ENCODE assay signal across 8 cellular contexts in the genomic region with DNA sequence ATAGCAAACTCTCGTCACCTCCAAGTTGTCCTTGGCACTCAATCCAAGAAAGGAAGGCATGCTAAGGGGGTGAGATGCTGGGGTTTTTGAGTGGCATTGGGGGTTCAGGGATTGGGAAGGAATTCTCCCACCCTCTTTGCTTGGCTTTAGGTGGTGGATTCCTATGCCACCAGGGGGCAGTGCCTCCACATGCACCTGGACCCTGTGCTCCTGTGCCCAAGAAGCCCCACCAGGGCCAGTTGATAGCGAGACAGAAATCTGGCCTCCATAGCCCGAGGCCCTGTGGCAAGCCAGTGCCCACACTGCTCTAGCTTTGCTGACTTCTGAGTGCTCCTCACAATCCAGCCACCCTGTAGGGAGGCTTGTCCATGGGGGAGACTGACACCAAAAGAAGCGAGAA. TPM values are rescaled to one million over a fixed set of nuclear protein-coding genes. Genes with fewer than 3 reads are reported as not detected.
DNase-seq lines count a peak whose midpoint lies in the region; ATAC-seq and TF ChIP-seq lines count a peak whose summit lies in the region.

No MANE protein-coding gene starts in this region.

- no peak overlapping the region for H3K27ac ChIP-seq in HEK293 (ENCODE audit: extremely low read depth, low read depth, low read length)
- no peak overlapping the region for H3K27ac ChIP-seq in CD4-positive, alpha-beta T cell (ENCODE audit: low read depth, low read length)

- TF ChIP-seq CTCF in HEK293 (tag by site-specific recombination; IDR thresholded peaks at IDR 0.05) (peak; percentile 41; the same call in 1 of the 2 replicates), WI38 (IDR thresholded peaks at IDR 0.05; ENCODE audit: low read depth, low read length) (peak; percentile 12; the same call in 1 of the 2 replicates)
- TF ChIP-seq CTCF in CD4-positive, alpha-beta T cell (IDR thresholded peaks at IDR 0.05) = no peak

- intact Hi-C loops in CD4-positive, alpha-beta T cell (cut with DNase I, micrococcal nuclease) = no loop called here

- H3K4me3 ChIP-seq in HEK293 (ENCODE audit: low read depth, low read length) = no peak overlapping the region
- no peak overlapping the region for H3K4me3 ChIP-seq in WI38 (ENCODE audit: low read depth, low read length)

- no peaks in the 10 kb centered on the region for H3K36me3 Mint-ChIP-seq in CD4-positive, alpha-beta T cell (ENCODE audit: low read depth)

- ATAC-seq in left lobe of liver = peak; percentile 78
- ATAC-seq in CD4-positive, alpha-beta T cell (ENCODE audit: poor library complexity) = no peak
- ATAC-seq in HG03565 (IDR thresholded peaks at IDR 0.05; ENCODE audit: unreplicated experiment) = no peak
- no peak for ATAC-seq in GM21528 (IDR thresholded peaks at IDR 0.05; ENCODE audit: low FRiP score, unreplicated experiment)

- DNase-seq in NCI-H2171 treated with DMSO at 0.1 percent for 48 hours (lab: John Stamatoyannopoulos, UW) = peak; percentile 13
- no peak for DNase-seq in NCI-H2171 (lab: John Stamatoyannopoulos, UW)
- DNase-seq in left lobe of liver (ENCODE audit: low spot score) = peak; percentile 45
- DNase-seq in CD4-positive, alpha-beta T cell = no peak

- H3K4me3 Mint-ChIP-seq in CD4-positive, alpha-beta T cell = no peak overlapping the region

- CTCF ChIA-PET in HEK293 (lab: Yijun Ruan, JAX) = interaction anchor here (0.6 to 2.3 kb wide), 11 partner anchors 11 to 1107 kb away, joined by 3 to 6 read pairs (median 4); no protein-coding TSS in a partner anchor
- CTCF ChIA-PET in CD4-positive, alpha-beta T cell (lab: Charles Lee) = no interaction called here

- H3K4me1 Mint-ChIP-seq in CD4-positive, alpha-beta T cell (ENCODE audit: low read depth) = no peaks in the 10 kb centered on the region

- no peaks in the 10 kb centered on the region for H3K27me3 ChIP-seq in CD4-positive, alpha-beta T cell (ENCODE audit: control insufficient read depth, insufficient read depth, low read length)

- H3K9me3 ChIP-seq in HEK293 (ENCODE audit: control insufficient read depth, insufficient read depth, low read depth, low read length) = no peaks in the 10 kb centered on the region
- no peaks in the 10 kb centered on the region for H3K9me3 ChIP-seq in CD4-positive, alpha-beta T cell (ENCODE audit: control insufficient read depth, low read length)

- no peaks in the 10 kb centered on the region for H3K9me3 Mint-ChIP-seq in CD4-positive, alpha-beta T cell

- POLR2A ChIA-PET in HEK293 (lab: Yijun Ruan, JAX) = no interaction called here
- POLR2A ChIA-PET in CD4-positive, alpha-beta T cell (lab: Charles Lee) = no interaction called here

- H3K36me3 ChIP-seq in HEK293 (ENCODE audit: control insufficient read depth in 2 of 2, insufficient read depth in 1 of 2, low read length in 2 of 2) = no peaks in the 10 kb centered on the region

- H3K27ac Mint-ChIP-seq in CD4-positive, alpha-beta T cell = no peak overlapping the region

- peaks cover 9% of the 10 kb centered on the region for H3K27me3 Mint-ChIP-seq in CD4-positive, alpha-beta T cell

- no peaks in the 10 kb centered on the region for H3K4me1 ChIP-seq in HEK293 (ENCODE audit: control insufficient read depth, insufficient read depth, low read length)

TF ChIP-seq in HEK293, 187 proteins besides CTCF, POLR2A, EP300 and RAD21:
- TF ChIP-seq ZNF654 (tag by site-specific recombination; IDR thresholded peaks at IDR 0.05; ENCODE audit: low read depth) = peak; percentile 43
- no peak for TF ChIP-seq ZNF391 (tag by site-specific recombination; IDR thresholded peaks at IDR 0.05; ENCODE audit: borderline replicate concordance, low read depth)

RNA-seq across cellular contexts. Expression of gene FATE1, which starts 2.0 kb away (rescaled TPM):
- not detected for total RNA-seq in left lobe of liver
- total RNA-seq in CD4-positive, alpha-beta T cell = not detected

RNA-seq across cellular contexts. Expression of gene PRRG3, which starts 18.6 kb away (rescaled TPM):
- total RNA-seq in left lobe of liver = 0.38 TPM
- total RNA-seq in CD4-positive, alpha-beta T cell = not detected

RNA-seq across cellular contexts. Expression of gene CNGA2, which starts 20.7 kb away (rescaled TPM):
- not detected for total RNA-seq in left lobe of liver
- total RNA-seq in CD4-positive, alpha-beta T cell = not detected

Comparison
In these comparisons a context has a peak if more than half of its experiments do, and no peak if none do; other contexts are left out.
1. DNase-seq: peak in NCI-H2171 treated with DMSO at 0.1 percent for 48 hours (single experiment) and left lobe of liver (single experiment); none in NCI-H2171 (single experiment) and CD4-positive, alpha-beta T cell (0 of 10).